In the genomic region with DNA sequence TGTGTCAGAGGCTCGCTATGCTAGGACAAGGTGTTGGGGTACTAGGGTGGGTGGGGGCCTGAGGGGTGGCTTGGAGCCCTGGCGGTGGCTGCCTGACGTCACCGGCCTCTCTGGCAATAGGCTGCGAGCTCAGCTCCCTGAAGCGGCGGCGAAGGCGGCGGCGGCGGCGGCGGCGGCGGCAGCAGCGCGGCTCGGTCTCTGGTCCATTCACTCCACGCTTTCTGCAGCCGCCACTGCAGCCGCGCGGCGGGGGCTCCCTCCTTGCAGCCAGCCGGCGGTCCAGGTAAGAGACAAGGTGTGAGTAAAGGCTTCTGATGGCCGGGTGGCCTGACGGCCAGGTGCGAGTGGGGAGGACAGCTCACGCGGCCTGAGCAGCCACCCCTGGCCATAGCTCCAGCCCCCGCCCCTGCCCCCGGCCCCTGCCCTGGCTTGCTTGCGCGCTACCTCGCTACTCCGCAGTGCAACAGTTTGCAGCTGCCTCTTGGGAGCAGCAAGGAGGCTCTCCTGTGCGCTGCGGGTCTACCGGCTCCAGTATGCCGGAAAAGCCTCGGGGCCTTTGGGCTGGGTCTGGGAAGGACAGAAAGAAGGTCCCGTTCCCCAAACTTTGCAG, we compare ENCODE assay signal across 10 cellular contexts. TPM values are rescaled to one million over a fixed set of nuclear protein-coding genes. Genes with fewer than 3 reads are reported as not detected.
A peak's percentile ranks its signal among the peaks of the same experiment; 100 is the strongest.
DNase-seq lines count a peak whose midpoint lies in the region; ATAC-seq and TF ChIP-seq lines count a peak whose summit lies in the region.
"Had no signal": no experiment of that assay in that cellular context is flagged by ENCODE, and none has a peak within 500 bp of the region (broad histone marks: within the 10 kb centered on the region; RNA-seq: fewer than 3 reads in every experiment).

A gene (plus strand): TSS at position 210 of the 610 bp plus-strand sequence. CDS start 1,444 bp downstream, outside the sequence.

- H3K9me3 Mint-ChIP-seq in HFFc6 = no peaks in the 10 kb centered on the region
- H3K9me3 Mint-ChIP-seq: IgD-negative memory B cell; T-helper 1 cell treated with Interleukin-12 subunit alpha and Interleukin-12 subunit beta and Interleukin-4 antibody, amounts not matched to agents 30 μg/mL and 1 μg/mL, for 36 hours had no signal

- no peak within 1 kb of the TSS for H3K27ac Mint-ChIP-seq in HFFc6
- H3K27ac Mint-ChIP-seq: IgD-negative memory B cell; T-helper 1 cell treated with Interleukin-12 subunit alpha and Interleukin-12 subunit beta and Interleukin-4 antibody, amounts not matched to agents 30 μg/mL and 1 μg/mL, for 36 hours had no signal

- no peak for ATAC-seq in HG03280 (IDR thresholded peaks at IDR 0.05; ENCODE audit: unreplicated experiment)

- no peak within 1 kb of the TSS for H3K9ac ChIP-seq in iPS-15b (ENCODE audit: low read depth, low read length)
- H3K9ac ChIP-seq in stomach smooth muscle (ENCODE audit: low read length in 2 of 2) = no peak within 1 kb of the TSS

- H3K27ac ChIP-seq in stomach smooth muscle (ENCODE audit: low read length) = no peak within 1 kb of the TSS
- H3K27ac ChIP-seq: right lobe of liver had no signal

- H3K27me3 Mint-ChIP-seq in HFFc6 (ENCODE audit: insufficient read depth) = peaks cover 17% of the 10 kb centered on the region

- no peaks in the 10 kb centered on the region for H3K36me3 ChIP-seq in iPS-15b (ENCODE audit: control insufficient read depth, insufficient read depth, low read length)
- H3K36me3 ChIP-seq in stomach smooth muscle (ENCODE audit: control insufficient read depth in 2 of 2, insufficient read depth in 2 of 2, low read length in 2 of 2) = no peaks in the 10 kb centered on the region
- H3K36me3 ChIP-seq: right lobe of liver had no signal

- H3K4me3 ChIP-seq in iPS-15b (ENCODE audit: low read depth, low read length) (peak within 1 kb of the TSS; percentile 54), stomach smooth muscle (ENCODE audit: low read length in 2 of 2) (peak within 1 kb of the TSS; percentile 34 to 57)
- H3K4me3 ChIP-seq: right lobe of liver had no signal

- H3K9me3 ChIP-seq in iPS-15b (ENCODE audit: control insufficient read depth, insufficient read depth, low read length) = no peaks in the 10 kb centered on the region
- no peaks in the 10 kb centered on the region for H3K9me3 ChIP-seq in stomach smooth muscle (ENCODE audit: control insufficient read depth in 2 of 2, low read length in 2 of 2)
- H3K9me3 ChIP-seq: right lobe of liver had no signal

- peaks cover 13% of the 10 kb centered on the region for H3K4me1 Mint-ChIP-seq in HFFc6 (ENCODE audit: low read depth)

- no peak for TF ChIP-seq CTCF in HFFc6 (IDR thresholded peaks at IDR 0.05)

- peaks cover 41% of the 10 kb centered on the region for H3K27me3 ChIP-seq in iPS-15b (ENCODE audit: control insufficient read depth, insufficient read depth, low read length)
- peaks cover 19 to 22% of the 10 kb centered on the region in 2 donors for H3K27me3 ChIP-seq in stomach smooth muscle (ENCODE audit: control insufficient read depth in 1 of 2, insufficient read depth in 2 of 2, low read length in 2 of 2)

- peak within 1 kb of the TSS; percentile 81 for H3K4me3 Mint-ChIP-seq in HFFc6
- H3K4me3 Mint-ChIP-seq: T-helper 1 cell treated with Interleukin-12 subunit alpha and Interleukin-12 subunit beta and Interleukin-4 antibody, amounts not matched to agents 30 μg/mL and 1 μg/mL, for 36 hours had no signal

- no peak for DNase-seq in HFFc6
- DNase-seq in astrocyte of the hippocampus (ENCODE audit: low read depth, low spot score) = peak; percentile 63
- no peak for DNase-seq in OCI-M2 (lab: John Stamatoyannopoulos, UW; ENCODE audit: unreplicated experiment)
- no peak for DNase-seq in GM19240 (ENCODE audit: insufficient read length, low spot score)

- H3K4me1 ChIP-seq in iPS-15b (ENCODE audit: control insufficient read depth, insufficient read depth, low read length) = no peaks in the 10 kb centered on the region
- H3K4me1 ChIP-seq in stomach smooth muscle (ENCODE audit: control insufficient read depth, insufficient read depth, low read length) = peaks cover 7% of the 10 kb centered on the region
- H3K4me1 ChIP-seq: right lobe of liver had no signal

- H3K36me3 Mint-ChIP-seq in HFFc6 (ENCODE audit: low read depth) = no peaks in the 10 kb centered on the region

RNA-seq across cellular contexts. Expression of the gene that starts here (rescaled TPM):
- under 1 TPM; 0.07 to 0.51 (median 0.43) TPM for total RNA-seq in HFFc6 (2021; fragmentation: NEBNext Ultra II Directional; extraction: Animal tissue kit (Norgen Biotek cat#: 25700))
- total RNA-seq: right lobe of liver had no signal
